Comparison of ENCODE assay signal across 11 cellular contexts in genomic region chr6:147390909-147391536, GRCh38.
DNase-seq lines count a peak whose midpoint lies in the region; ATAC-seq and TF ChIP-seq lines count a peak whose summit lies in the region.
"Had no signal": no experiment of that assay in that cellular context is flagged by ENCODE, and none has a peak within 500 bp of the region (broad histone marks: within the 10 kb centered on the region; RNA-seq: fewer than 3 reads in every experiment).

No MANE protein-coding gene starts in this region.

- TF ChIP-seq CTCF in OCI-LY1 (IDR thresholded peaks at IDR 0.05; ENCODE audit: low read length) (peak; percentile 45), omental fat pad (IDR thresholded peaks at IDR 0.05) (no peak)

- H3K9me3 ChIP-seq in OCI-LY1 (ENCODE audit: low read length), result no peaks in the 10 kb centered on the region

- H3F3A ChIP-seq in OCI-LY1 (ENCODE audit: insufficient read depth, low read length), result no peaks in the 10 kb centered on the region

- no peak overlapping the region for H3K4me2 ChIP-seq in OCI-LY1 (ENCODE audit: low read length)

- no peaks in the 10 kb centered on the region for H4K20me1 ChIP-seq in OCI-LY1 (ENCODE audit: insufficient read depth, low read length)

- ATAC-seq in omental fat pad (ENCODE audit: low FRiP score) (no peak), HG02970 (IDR thresholded peaks at IDR 0.05; ENCODE audit: low FRiP score, unreplicated experiment) (no peak)
- ATAC-seq: stimulated activated naive CD8-positive, alpha-beta T cell treated with anti-CD3 and anti-CD28 coated beads, Interleukin-15, Interleukin-2, amounts not matched to agents 100 U/mL and 50 U/mL, for 24 hours had no signal

- H3K9me2 ChIP-seq in OCI-LY1 (ENCODE audit: low read depth, low read length), result no peaks in the 10 kb centered on the region

- no peaks in the 10 kb centered on the region for H3K27me3 ChIP-seq in OCI-LY1 (ENCODE audit: insufficient read depth, low read length)

- H3K27ac ChIP-seq in OCI-LY1 (ENCODE audit: low read depth, low read length, poor library complexity, severe bottlenecking), result no peak overlapping the region

- H3K4me3 ChIP-seq in OCI-LY1 (ENCODE audit: low read depth, low read length, poor library complexity, severe bottlenecking), result no peak overlapping the region
- H3K4me3 ChIP-seq: lung had no signal

- peak; percentile 1 for DNase-seq in NCI-H510A treated with DMSO at 0.1 percent for 48 hours (lab: John Stamatoyannopoulos, UW)
- DNase-seq in NCI-H510A (lab: John Stamatoyannopoulos, UW), result no peak
- peak; percentile 13 to 20 for DNase-seq in erythroblast (lab: John Stamatoyannopoulos, UW)
- peak; percentile 42 for DNase-seq in renal cortical epithelial cell (ENCODE audit: low read depth)
- DNase-seq in omental fat pad (ENCODE audit: low spot score), result no peak
- DNase-seq in hepatic stellate cell (ENCODE audit: low spot score), result no peak
- DNase-seq: CD4-positive, CD25-positive, alpha-beta regulatory T cell; stimulated activated naive CD8-positive, alpha-beta T cell treated with anti-CD3 and anti-CD28 coated beads, Interleukin-15, Interleukin-2, amounts not matched to agents 100 U/mL and 50 U/mL, for 24 hours had no signal

- H3K79me2 ChIP-seq in OCI-LY1 (ENCODE audit: insufficient read depth, low read length), result no peaks in the 10 kb centered on the region

- H2AFZ ChIP-seq in OCI-LY1 (ENCODE audit: low read length), result no peak overlapping the region

- no peak for TF ChIP-seq POLR2A in erythroblast (IDR thresholded peaks at IDR 0.05; ENCODE audit: low read length)

- H3K36me3 ChIP-seq in OCI-LY1 (ENCODE audit: insufficient read depth, low read length), result no peaks in the 10 kb centered on the region

- no peaks in the 10 kb centered on the region for H3K4me1 ChIP-seq in OCI-LY1 (ENCODE audit: insufficient read depth, low read length, severe bottlenecking)

- no peak overlapping the region for H3K9ac ChIP-seq in OCI-LY1 (ENCODE audit: low read length)

Comparison
In these comparisons a context has a peak if more than half of its experiments do, and no peak if none do; other contexts are left out.
1. DNase-seq: peak in NCI-H510A treated with DMSO at 0.1 percent for 48 hours (single experiment), erythroblast (2 of 2) and renal cortical epithelial cell (single experiment); none in NCI-H510A (single experiment), omental fat pad (single experiment) and hepatic stellate cell (single experiment).